Comparison of ENCODE assay signal across 25 cellular contexts in the genomic region with DNA sequence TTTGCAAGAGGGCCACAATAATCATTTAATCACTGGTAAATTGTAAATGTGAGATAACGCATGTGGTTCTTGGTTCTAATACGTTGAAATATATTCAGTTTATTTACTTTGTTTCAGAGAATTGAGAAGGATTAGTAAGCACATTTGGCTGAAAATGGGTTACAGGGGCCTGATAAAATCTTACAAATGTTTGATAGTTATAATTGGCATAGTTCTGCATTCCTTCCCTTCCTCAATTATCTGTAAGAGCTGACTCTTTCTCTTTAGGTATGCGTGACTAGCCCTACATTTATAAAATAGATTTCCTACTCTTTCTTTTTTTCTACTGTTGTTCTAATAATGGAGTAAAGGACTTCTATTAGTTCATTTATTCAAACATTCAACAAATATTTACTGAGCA.
"Had no signal": no experiment of that assay in that cellular context is flagged by ENCODE, and none has a peak within 500 bp of the region (broad histone marks: within the 10 kb centered on the region; RNA-seq: fewer than 3 reads in every experiment).

No MANE protein-coding gene starts in this region.

- H3K79me2 ChIP-seq: hepatocyte had no signal

- ATAC-seq: effector memory CD8-positive, alpha-beta T cell; esophagus mucosa; foreskin keratinocyte; gastrocnemius medialis; gastroesophageal sphincter; heart left ventricle; heart right ventricle had no signal

- H3K36me3 ChIP-seq: colonic mucosa, esophagus muscularis mucosa, esophagus squamous epithelium, gastrocnemius medialis, gastroesophageal sphincter, heart left ventricle, heart right ventricle had no signal

- H2AFZ ChIP-seq: hepatocyte had no signal

- DNase-seq: colonic mucosa; cortex of kidney; dermis blood vessel endothelial cell; dorsolateral prefrontal cortex; effector CD4-positive, alpha-beta T cell; effector CD8-positive, alpha-beta T cell; effector memory CD4-positive, alpha-beta T cell; effector memory CD8-positive, alpha-beta T cell; endodermal cell; erythroblast; esophagus squamous epithelium; foreskin fibroblast; foreskin keratinocyte; foreskin melanocyte; gastrocnemius medialis; glutamatergic neuron; head of caudate nucleus; heart left ventricle; heart right ventricle had no signal

- H3K27ac ChIP-seq: colonic mucosa, coronary artery, dorsolateral prefrontal cortex, epithelial cell of prostate, esophagus muscularis mucosa, esophagus squamous epithelium, foreskin keratinocyte, gastrocnemius medialis, gastroesophageal sphincter, heart left ventricle, heart right ventricle, hepatocyte had no signal

- H3K4me1 ChIP-seq: colonic mucosa, esophagus muscularis mucosa, esophagus squamous epithelium, foreskin keratinocyte, gastrocnemius medialis, gastroesophageal sphincter, heart left ventricle, heart right ventricle had no signal

- H3K9me3 ChIP-seq: colonic mucosa, esophagus muscularis mucosa, esophagus squamous epithelium, gastrocnemius medialis, gastroesophageal sphincter had no signal

- H3K27me3 ChIP-seq: colonic mucosa, dorsolateral prefrontal cortex, esophagus muscularis mucosa, esophagus squamous epithelium, foreskin keratinocyte, gastrocnemius medialis, gastroesophageal sphincter, heart left ventricle, heart right ventricle, hepatocyte had no signal

- H3K4me2 ChIP-seq: hepatocyte had no signal

- H3K4me3 ChIP-seq: colonic mucosa, coronary artery, dorsolateral prefrontal cortex, esophagus muscularis mucosa, esophagus squamous epithelium, gastrocnemius medialis, gastroesophageal sphincter, heart left ventricle, heart right ventricle, hepatocyte had no signal
